ENCODE assay signal across 10 cellular contexts in the genomic region with DNA sequence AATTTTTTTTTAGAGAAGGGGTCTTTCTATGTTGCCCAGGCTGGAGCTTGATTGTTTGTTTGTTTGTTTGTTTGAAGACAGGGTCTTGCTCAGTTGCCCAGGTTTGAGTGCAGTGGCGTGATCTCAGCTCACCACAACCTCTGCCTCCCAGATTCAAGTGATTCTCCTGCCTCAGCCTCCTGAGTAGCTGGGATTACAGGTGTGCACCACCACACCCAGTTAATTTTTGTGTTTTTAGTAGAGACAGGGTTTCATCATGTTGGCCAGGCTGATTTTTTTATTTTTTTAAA. TPM values are rescaled to one million over a fixed set of nuclear protein-coding genes. Genes with fewer than 3 reads are reported as not detected.
DNase-seq lines count a peak whose midpoint lies in the region; ATAC-seq, FAIRE-seq and TF ChIP-seq lines count a peak whose summit lies in the region.
"Not testable (repeated sequence)": the region's sequence is repeated elsewhere in the genome, so short reads cannot be mapped to it uniquely, and the experiment has no call there.
"Had no signal": no experiment of that assay in that cellular context is flagged by ENCODE, and none has a peak within 500 bp of the region (broad histone marks: within the 10 kb centered on the region; RNA-seq: fewer than 3 reads in every experiment).

No MANE protein-coding gene starts in this region.

- DNase-seq in A549 (ENCODE audit: low read depth in 1 of 2, low spot score in 1 of 2); RWPE2 (ENCODE audit: low spot score); body of pancreas; sigmoid colon; testis: not testable (repeated sequence)
- peak; percentile 10 for DNase-seq in natural killer cell treated with Interleukin-12 subunit alpha and Interleukin-12 subunit beta and Interleukin-15 and Interleukin-18, amount 100 ng/mL, for 72 hours (ENCODE audit: low spot score)

- not testable (repeated sequence) for TF ChIP-seq POLR2A in A549 (IDR thresholded peaks at IDR 0.05; ENCODE audit: low read length); body of pancreas (IDR thresholded peaks at IDR 0.05); gastroesophageal sphincter (IDR thresholded peaks at IDR 0.05); sigmoid colon (IDR thresholded peaks at IDR 0.05); testis (IDR thresholded peaks at IDR 0.05)

- WGBS in A549 (ENCODE audit: missing lambda C conversion rate), result 100% methylated on average over 1 of the region's 1 CpG
- WGBS in body of pancreas, 2 donors, result 91 to 100% methylated on average over 1 of the region's 1 CpG
- WGBS in gastroesophageal sphincter (ENCODE audit: low coverage in 1 of 2), 2 donors, result no CpG with 5 or more reads among the region's 1 CpG
- 92% methylated on average over 1 of the region's 1 CpG for WGBS in sigmoid colon, 2 donors
- WGBS in testis, 2 donors, result 80 to 95% methylated on average over 1 of the region's 1 CpG

- not testable (repeated sequence) for H3K36me3 Mint-ChIP-seq in natural killer cell treated with Interleukin-12 subunit alpha and Interleukin-12 subunit beta and Interleukin-15 and Interleukin-18, amount 100 ng/mL, for 72 hours

- intact Hi-C loops in body of pancreas (cut with DNase I); sigmoid colon (cut with DNase I); testis (cut with DNase I; ENCODE audit: low total_unique reads): not testable (repeated sequence)

- not testable (repeated sequence) for TF ChIP-seq RAD21 in A549 (conservative IDR thresholded peaks at IDR 0.05 in 1 of 2, IDR thresholded peaks at IDR 0.05 in 1 of 2)

- not testable (repeated sequence) for H3K4me3 Mint-ChIP-seq in natural killer cell treated with Interleukin-12 subunit alpha and Interleukin-12 subunit beta and Interleukin-15 and Interleukin-18, amount 100 ng/mL, for 72 hours

- not testable (repeated sequence) for H3K9me3 Mint-ChIP-seq in natural killer cell treated with Interleukin-12 subunit alpha and Interleukin-12 subunit beta and Interleukin-15 and Interleukin-18, amount 100 ng/mL, for 72 hours

- H3K4me2 ChIP-seq in A549, result not testable (repeated sequence)

- CTCF ChIA-PET in A549 (lab: Yijun Ruan, JAX), result interaction anchor here (0.8 to 2.2 kb wide), 6 partner anchors 12 to 360 kb away, joined by 3 to 9 read pairs (median 4); partner anchors contain the start of gene CHST3

- not testable (repeated sequence) for TF ChIP-seq EP300 in A549 (IDR thresholded peaks at IDR 0.05); gastroesophageal sphincter (IDR thresholded peaks at IDR 0.05); sigmoid colon (IDR thresholded peaks at IDR 0.05)

- not testable (repeated sequence) for H3K4me1 Mint-ChIP-seq in natural killer cell treated with Interleukin-12 subunit alpha and Interleukin-12 subunit beta and Interleukin-15 and Interleukin-18, amount 100 ng/mL, for 72 hours (ENCODE audit: low read depth in 2 of 2)

- not testable (repeated sequence) for H3K27me3 Mint-ChIP-seq in natural killer cell treated with Interleukin-12 subunit alpha and Interleukin-12 subunit beta and Interleukin-15 and Interleukin-18, amount 100 ng/mL, for 72 hours

- not testable (repeated sequence) for H3K4me3 ChIP-seq in A549; RWPE2 (ENCODE audit: severe bottlenecking); body of pancreas; gastroesophageal sphincter; sigmoid colon; testis

- peaks cover 86% of the 10 kb centered on the region for H3K4me1 ChIP-seq in A549
- H3K4me1 ChIP-seq in RWPE2 (ENCODE audit: insufficient read depth, poor library complexity, severe bottlenecking), result peaks cover 47% of the 10 kb centered on the region
- peaks cover 94% of the 10 kb centered on the region for H3K4me1 ChIP-seq in body of pancreas
- H3K4me1 ChIP-seq in gastroesophageal sphincter, result peaks cover 18 to 100% (median 68%) of the 10 kb centered on the region in 3 donors
- peaks cover 0 to 100% (median 97%) of the 10 kb centered on the region in 4 donors for H3K4me1 ChIP-seq in sigmoid colon
- H3K4me1 ChIP-seq in testis, result peaks cover 90% of the 10 kb centered on the region

- not testable (repeated sequence) for FAIRE-seq in A549 (lab: Jason Lieb, UNC)

- peak overlapping the region; percentile 87 to 98; a peak in 4 of 6 replicates for H3K27ac ChIP-seq in A549
- H3K27ac ChIP-seq in RWPE2 (ENCODE audit: poor library complexity, severe bottlenecking), result peak overlapping the region; percentile 97
- peak overlapping the region in 3 of 4 donors; percentile 73 to 81 (median 77) for H3K27ac ChIP-seq in body of pancreas
- peak overlapping the region; percentile 97 for H3K27ac ChIP-seq in cingulate gyrus (ENCODE audit: low read depth, low read length)
- peak overlapping the region in 3 of 4 donors; percentile 83 to 88 (median 86) for H3K27ac ChIP-seq in gastroesophageal sphincter
- H3K27ac ChIP-seq in sigmoid colon, result peak overlapping the region; percentile 84 to 92 (median 87)
- peak overlapping the region; percentile 77 to 78 for H3K27ac ChIP-seq in testis

- H3K27ac Mint-ChIP-seq in natural killer cell treated with Interleukin-12 subunit alpha and Interleukin-12 subunit beta and Interleukin-15 and Interleukin-18, amount 100 ng/mL, for 72 hours, result not testable (repeated sequence)

- not testable (repeated sequence) for TF ChIP-seq CTCF in A549 (IDR thresholded peaks at IDR 0.05); RWPE2 (IDR thresholded peaks at IDR 0.05; ENCODE audit: poor library complexity, severe bottlenecking); body of pancreas (IDR thresholded peaks at IDR 0.05); gastroesophageal sphincter (IDR thresholded peaks at IDR 0.05); sigmoid colon (IDR thresholded peaks at IDR 0.05); testis (IDR thresholded peaks at IDR 0.05)

- POLR2A ChIA-PET in A549 (lab: Yijun Ruan, JAX), result not testable (repeated sequence)

- not testable (repeated sequence) for H3K27me3 ChIP-seq in RWPE2 (ENCODE audit: insufficient read depth, poor library complexity, severe bottlenecking); body of pancreas; gastroesophageal sphincter; sigmoid colon; testis

- H3K9me3 ChIP-seq in A549; RWPE2 (ENCODE audit: severe bottlenecking); body of pancreas; gastroesophageal sphincter; sigmoid colon; testis: not testable (repeated sequence)

- ATAC-seq in A549; RWPE2 (ENCODE audit: low read depth); body of pancreas; gastroesophageal sphincter; natural killer cell treated with Interleukin-12 subunit alpha and Interleukin-12 subunit beta and Interleukin-15 and Interleukin-18, amount 100 ng/mL, for 72 hours: not testable (repeated sequence)

- peaks cover 41% of the 10 kb centered on the region for H3K36me3 ChIP-seq in RWPE2 (ENCODE audit: low read depth)
- not testable (repeated sequence) for H3K36me3 ChIP-seq in body of pancreas (replicated peaks in 1 of 2; ENCODE audit: insufficient read depth in 1 of 2, low read depth in 2 of 2); gastroesophageal sphincter; sigmoid colon; testis (ENCODE audit: low read depth, missing control alignments)

RNA-seq across cellular contexts. Expression of gene CHST3, which starts 13.4 kb away (rescaled TPM):
- polyA plus RNA-seq in A549 (2011; rRNA removed) (12.8 and 13.8 TPM in 2 replicates), A549 (2017; fragmentation: RNase III; extraction: RNeasy Plus Mini Kit Qiagen cat#74134 plus additional on column Dnase treatment) (20.3 to 23.1 TPM (median 21.7 TPM) in 3 replicates), sigmoid colon (1 to 10 TPM in 1 of 3 donors, under 1 TPM in 2; 0.23 to 3.6 (median 0.60) TPM), testis (ENCODE audit: insufficient read depth, low read depth, low replicate concordance) (55.3 TPM)
- 8.7 and 12.5 TPM in 2 replicates for polyA plus RNA-seq in A549 (2012; cell fraction: cytosol; rRNA removed)
- 18.6 and 20.9 TPM in 2 replicates for polyA plus RNA-seq in A549 (2012; cell fraction: nucleus; rRNA removed)
- polyA minus RNA-seq in A549 (2011; rRNA and poly(A)+ RNA removed), result 19.1 and 21.1 TPM in 2 replicates
- total RNA-seq in body of pancreas (10 to 100 TPM in 1 of 2 donors, 1 to 10 TPM in 1; 8.6 to 19.4 TPM), gastroesophageal sphincter (10 to 100 TPM; 31.8 to 48.0 (median 37.3) TPM), sigmoid colon (10 to 100 TPM; 12.8 to 25.5 (median 16.5) TPM), testis (100 to 1,000 TPM; 107 to 218 TPM)
- not detected for total RNA-seq in natural killer cell treated with Interleukin-12 subunit alpha and Interleukin-12 subunit beta and Interleukin-15 and Interleukin-18, amount 100 ng/mL, for 72 hours
- polyA plus RNA-seq: CD14-positive monocyte; CD8-positive, alpha-beta memory T cell had no signal

Comparison
In these comparisons a context has a peak if more than half of its experiments do, and no peak if none do; other contexts are left out.
1. RNA of gene CHST3, which starts 13.4 kb away (total RNA-seq): 107 to 218 TPM in testis, 31.8 to 48.0 TPM in gastroesophageal sphincter, 8.6 to 19.4 TPM in body of pancreas and 12.8 to 25.5 TPM in sigmoid colon; not detected in natural killer cell treated with Interleukin-12 subunit alpha and Interleukin-12 subunit beta and Interleukin-15 and Interleukin-18, amount 100 ng/mL, for 72 hours; every median in the first group is over 4 times any median in the second.
2. Peak in every context shown above with its lines, with median percentiles within 50 percentile points of each other: H3K27ac ChIP-seq.